Comparison of ENCODE assay signal across 8 cellular contexts in the genomic region with DNA sequence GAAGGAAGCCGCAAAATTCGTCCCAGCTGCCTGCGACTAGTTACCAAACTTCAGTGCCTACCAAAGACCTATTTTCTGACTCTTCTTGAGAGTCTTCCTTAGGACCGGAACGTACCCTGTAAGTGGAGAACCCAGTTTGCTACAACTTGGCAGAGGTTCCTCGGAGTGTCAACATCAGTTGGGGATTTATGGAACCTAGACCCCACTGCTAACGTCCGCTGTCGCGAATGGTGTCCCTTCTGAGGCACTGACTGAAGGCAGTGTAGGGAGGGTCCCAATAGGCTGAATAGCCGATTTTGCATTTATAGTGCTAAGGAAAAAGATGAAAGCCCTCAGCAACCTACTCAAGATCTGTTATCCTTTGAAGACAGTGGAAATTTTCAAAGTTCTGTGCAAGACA. TPM values are rescaled to one million over a fixed set of nuclear protein-coding genes. Genes with fewer than 3 reads are reported as not detected.
DNase-seq lines count a peak whose midpoint lies in the region; ATAC-seq and TF ChIP-seq lines count a peak whose summit lies in the region.

No MANE protein-coding gene starts in this region.

- no peaks in the 10 kb centered on the region for H3K9me3 Mint-ChIP-seq in activated CD8-positive, alpha-beta T cell treated with anti-CD3 and anti-CD28 coated beads for 36 hours

- TF ChIP-seq CTCF in activated CD8-positive, alpha-beta T cell treated with anti-CD3 and anti-CD28 coated beads for 36 hours (IDR thresholded peaks at IDR 0.05), result no peak

- peaks cover 22% of the 10 kb centered on the region for H3K4me1 ChIP-seq in iPS-20b (ENCODE audit: insufficient read depth, low read length)
- peaks cover 0 to 30% (median 23%) of the 10 kb centered on the region in 5 donors for H3K4me1 ChIP-seq in subcutaneous abdominal adipose tissue (ENCODE audit: control insufficient read depth in 5 of 5, insufficient read depth in 5 of 5, low read length in 5 of 5)

- H3K27me3 ChIP-seq in iPS-20b (ENCODE audit: insufficient read depth, low read length) (peaks cover 35% of the 10 kb centered on the region), subcutaneous abdominal adipose tissue (ENCODE audit: control insufficient read depth in 5 of 5, insufficient read depth in 4 of 5, low read length in 5 of 5) (no peaks in the 10 kb centered on the region)

- CTCF ChIA-PET in activated CD8-positive, alpha-beta T cell treated with anti-CD3 and anti-CD28 coated beads for 36 hours (lab: Charles Lee), result interaction anchor here (1.2 to 1.6 kb wide), 4 partner anchors 15 to 105 kb away, joined by 3 to 5 read pairs (median 4); no protein-coding TSS in a partner anchor

- peak overlapping the region; percentile 77 for H3K4me3 ChIP-seq in iPS-20b (ENCODE audit: low read length)
- peak overlapping the region; percentile 57 to 89 (median 70) for H3K4me3 ChIP-seq in subcutaneous abdominal adipose tissue (ENCODE audit: low read depth in 1 of 5, low read length in 5 of 5)

- peak; percentile 10 for ATAC-seq in activated CD8-positive, alpha-beta T cell treated with anti-CD3 and anti-CD28 coated beads for 36 hours
- no peak for ATAC-seq in HG03521 (IDR thresholded peaks at IDR 0.05; ENCODE audit: unreplicated experiment)

- DNase-seq in NOMO-1 treated with DMSO at 0.1 percent for 48 hours (lab: John Stamatoyannopoulos, UW; ENCODE audit: unreplicated experiment) (peak; percentile 58), NOMO-1 treated with dmso at 0.1 percent for 144 hours (lab: John Stamatoyannopoulos, UW; ENCODE audit: unreplicated experiment) (no peak), nucleus accumbens (lab: John Stamatoyannopoulos, UW) (no peak), ureter (ENCODE audit: low spot score) (no peak)
- no peak for DNase-seq in activated CD8-positive, alpha-beta T cell treated with anti-CD3 and anti-CD28 coated beads for 36 hours

- POLR2A ChIA-PET in activated CD8-positive, alpha-beta T cell treated with anti-CD3 and anti-CD28 coated beads for 36 hours (lab: Charles Lee), result interaction anchor here (0.8 to 5.7 kb wide), 20 partner anchors 10 to 104 kb away, joined by 3 to 145 read pairs (median 10); no protein-coding TSS in a partner anchor

- intact Hi-C loops in activated CD8-positive, alpha-beta T cell treated with anti-CD3 and anti-CD28 coated beads for 36 hours (cut with micrococcal nuclease), result loop anchor here (5.0 to 10.0 kb wide), 2 partner anchors 90 to 517 kb away; a partner anchor contains a TSS

- H3K36me3 ChIP-seq in iPS-20b (ENCODE audit: insufficient read depth, low read depth, low read length), result no peaks in the 10 kb centered on the region
- no peaks in the 10 kb centered on the region for H3K36me3 ChIP-seq in subcutaneous abdominal adipose tissue (ENCODE audit: control insufficient read depth in 5 of 5, insufficient read depth in 5 of 5, low read length in 5 of 5)

- H3K4me1 Mint-ChIP-seq in activated CD8-positive, alpha-beta T cell treated with anti-CD3 and anti-CD28 coated beads for 36 hours (ENCODE audit: low read depth), result peaks cover 38% of the 10 kb centered on the region

- peak overlapping the region; percentile 63 for H3K27ac Mint-ChIP-seq in activated CD8-positive, alpha-beta T cell treated with anti-CD3 and anti-CD28 coated beads for 36 hours

- H3K9ac ChIP-seq in iPS-20b (ENCODE audit: low read depth, low read length) (peak overlapping the region; percentile 65; the same call in 1 of the 2 replicates), subcutaneous abdominal adipose tissue (ENCODE audit: low read length in 5 of 5) (peak overlapping the region in 2 of 5 donors; percentile 62 to 64)

- peak overlapping the region; percentile 99 for H3K4me3 Mint-ChIP-seq in activated CD8-positive, alpha-beta T cell treated with anti-CD3 and anti-CD28 coated beads for 36 hours

- H3K9me3 ChIP-seq in iPS-20b (ENCODE audit: insufficient read depth, low read depth, low read length), result no peaks in the 10 kb centered on the region
- H3K9me3 ChIP-seq in subcutaneous abdominal adipose tissue (ENCODE audit: control insufficient read depth in 5 of 5, low read length in 5 of 5), result no peaks in the 10 kb centered on the region

- H3K27me3 Mint-ChIP-seq in activated CD8-positive, alpha-beta T cell treated with anti-CD3 and anti-CD28 coated beads for 36 hours, result no peaks in the 10 kb centered on the region

- H3K36me3 Mint-ChIP-seq in activated CD8-positive, alpha-beta T cell treated with anti-CD3 and anti-CD28 coated beads for 36 hours (ENCODE audit: low read depth), result peaks cover 53% of the 10 kb centered on the region

- H3K27ac ChIP-seq in iPS-20b (ENCODE audit: low read length), result no peak overlapping the region
- H3K27ac ChIP-seq in subcutaneous abdominal adipose tissue (ENCODE audit: low read depth, low read length), result peak overlapping the region; percentile 32

RNA-seq across cellular contexts. Expression of a gene that starts 0.6 kb away (rescaled TPM):
- 100 to 1,000 TPM; 237 to 250 TPM for total RNA-seq in activated CD8-positive, alpha-beta T cell treated with anti-CD3 and anti-CD28 coated beads for 36 hours
- total RNA-seq in ureter, result 29.7 TPM
